ENCODE assay signal across 8 cellular contexts in genomic region chr4:184792950-184793555, GRCh38. TPM values are rescaled to one million over a fixed set of nuclear protein-coding genes. Genes with fewer than 3 reads are reported as not detected.
A peak's percentile ranks its signal among the peaks of the same experiment; 100 is the strongest.
DNase-seq lines count a peak whose midpoint lies in the region; ATAC-seq and TF ChIP-seq lines count a peak whose summit lies in the region.

No MANE protein-coding gene starts in this region.

- peak; percentile 84 for DNase-seq in AG04449 (ENCODE audit: low read depth, low spot score)
- peak; percentile 43 for DNase-seq in KG1 (lab: John Stamatoyannopoulos, UW)
- DNase-seq in activated T-cell treated with anti-CD3 and anti-CD28 coated beads for 1 hour (ENCODE audit: low read depth), result peak; percentile 28
- DNase-seq in Right ventricle myocardium superior, result no peak
- DNase-seq in stimulated activated CD4-positive, alpha-beta T cell treated with anti-CD3 and anti-CD28 coated beads, Interleukin-4, amount 100 ng/mL, for 4 hours, result peak; percentile 29 to 73
- DNase-seq in NCI-H146 (lab: John Stamatoyannopoulos, UW), result no peak
- no peak for DNase-seq in mucosa of gallbladder (ENCODE audit: low spot score)

- CTCF ChIA-PET in AG04449 (lab: Yijun Ruan, JAX), result interaction anchor here (1.2 to 1.8 kb wide), 2 partner anchors 22 to 47 kb away, joined by 4 to 5 read pairs; no protein-coding TSS in a partner anchor

- TF ChIP-seq CTCF in AG04449 (IDR thresholded peaks at IDR 0.05; ENCODE audit: insufficient read depth, low read length, missing control alignments), result no peak

- POLR2A ChIA-PET in AG04449 (lab: Yijun Ruan, JAX), result interaction anchor here (0.6 to 1.0 kb wide), 3 partner anchors 20 to 59 kb away, joined by 3 read pairs; partner anchors contain the start of gene CENPU

- ATAC-seq in Right ventricle myocardium superior (ENCODE audit: poor library complexity) (peak; percentile 30), GM19351 (IDR thresholded peaks at IDR 0.05; ENCODE audit: unreplicated experiment) (no peak)

- no peak overlapping the region for H3K4me3 ChIP-seq in AG04449 (ENCODE audit: low read depth, low read length)

- intact Hi-C loops in Right ventricle myocardium superior (cut with DNase I), result no loop called here

RNA-seq across cellular contexts. Expression of gene ACSL1, which starts 32.7 kb away (rescaled TPM):
- total RNA-seq in Right ventricle myocardium superior, result 495 TPM
- total RNA-seq in mucosa of gallbladder, result 63.1 TPM

RNA-seq across cellular contexts. Expression of gene CENPU, which starts 59.2 kb away (rescaled TPM):
- total RNA-seq in Right ventricle myocardium superior, result 1.7 TPM
- total RNA-seq in mucosa of gallbladder, result 3.8 TPM

Comparison
In these comparisons a context has a peak if more than half of its experiments do, and no peak if none do; other contexts are left out.
1. DNase-seq: peak in AG04449 (single experiment), KG1 (single experiment), activated T-cell treated with anti-CD3 and anti-CD28 coated beads for 1 hour (single experiment) and stimulated activated CD4-positive, alpha-beta T cell treated with anti-CD3 and anti-CD28 coated beads, Interleukin-4, amount 100 ng/mL, for 4 hours (2 of 2); none in Right ventricle myocardium superior (single experiment), NCI-H146 (single experiment) and mucosa of gallbladder (single experiment).